8 cellular contexts compared by ENCODE assay signal in the genomic region with DNA sequence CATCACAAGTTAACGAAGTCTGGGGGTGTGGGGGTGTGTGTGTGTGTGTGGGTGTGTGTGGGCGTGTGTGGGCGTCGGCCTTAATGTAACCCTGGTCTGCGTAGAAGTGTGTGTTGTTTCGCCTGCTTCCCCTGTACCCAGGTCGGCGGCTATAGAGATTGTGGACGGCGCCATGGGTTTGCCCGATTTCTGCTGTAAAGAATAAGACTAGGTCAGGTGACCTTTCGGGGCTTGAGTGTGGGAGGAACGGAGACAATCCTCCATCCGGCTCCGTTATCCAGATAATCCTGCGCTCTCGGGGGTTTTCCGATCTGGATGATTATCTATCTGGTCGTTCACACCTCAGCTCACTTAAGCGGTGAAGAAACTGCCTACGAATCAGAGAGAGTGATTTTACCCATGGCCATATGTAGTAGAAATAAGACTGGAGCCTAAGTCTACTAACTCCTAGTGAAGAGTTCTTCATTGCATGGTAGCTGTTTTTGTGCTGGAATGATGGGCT. TPM values are rescaled to one million over a fixed set of nuclear protein-coding genes. Genes with fewer than 3 reads are reported as not detected.
A peak's percentile ranks its signal among the peaks of the same experiment; 100 is the strongest.
DNase-seq lines count a peak whose midpoint lies in the region; ATAC-seq and TF ChIP-seq lines count a peak whose summit lies in the region.

No MANE protein-coding gene starts in this region.

- no peaks in the 10 kb centered on the region for H3K9me3 Mint-ChIP-seq in Calu3 (ENCODE audit: low read depth, unreplicated experiment)
- no peaks in the 10 kb centered on the region for H3K9me3 Mint-ChIP-seq in WTC11
- H3K9me3 Mint-ChIP-seq in dendritic cell treated with granulocyte-macrophage colony-stimulating factor and Interleukin-4, amounts not matched to agents 40 ng/mL and 50 ng/mL, for 4 days, result no peaks in the 10 kb centered on the region
- no peaks in the 10 kb centered on the region for H3K9me3 Mint-ChIP-seq in memory B cell

- intact Hi-C loops in Calu3 (cut with micrococcal nuclease; ENCODE audit: unreplicated experiment), result no loop called here
- intact Hi-C loops in dendritic cell treated with granulocyte-macrophage colony-stimulating factor and Interleukin-4, amounts not matched to agents 40 ng/mL and 50 ng/mL, for 4 days (cut with micrococcal nuclease), result loop anchor here (2.0 kb wide), 1 partner anchor 60 kb away; no protein-coding TSS in a partner anchor

- TF ChIP-seq CTCF in Calu3 (IDR thresholded peaks at IDR 0.05; ENCODE audit: unreplicated experiment) (no peak), WTC11 (IDR thresholded peaks at IDR 0.05) (no peak)

- H3K36me3 Mint-ChIP-seq in Calu3 (ENCODE audit: insufficient read depth, unreplicated experiment) (peaks cover 41% of the 10 kb centered on the region), WTC11 (no peaks in the 10 kb centered on the region), memory B cell (no peaks in the 10 kb centered on the region)
- peaks cover 24% of the 10 kb centered on the region for H3K36me3 Mint-ChIP-seq in dendritic cell treated with granulocyte-macrophage colony-stimulating factor and Interleukin-4, amounts not matched to agents 40 ng/mL and 50 ng/mL, for 4 days (ENCODE audit: low read depth)

- H3K4me3 Mint-ChIP-seq in Calu3 (ENCODE audit: low read depth, unreplicated experiment) (peak overlapping the region; percentile 98), WTC11 (peak overlapping the region; percentile 100), memory B cell (peak overlapping the region; percentile 98)
- H3K4me3 Mint-ChIP-seq in dendritic cell treated with granulocyte-macrophage colony-stimulating factor and Interleukin-4, amounts not matched to agents 40 ng/mL and 50 ng/mL, for 4 days, result peak overlapping the region; percentile 99

- no peak for TF ChIP-seq RAD21 in Ishikawa (IDR thresholded peaks at IDR 0.05; ENCODE audit: low read depth)

- CTCF ChIA-PET in Calu3 (lab: Charles Lee), result interaction anchor here (1.2 kb wide), 1 partner anchor 100 kb away, joined by 3 read pairs; no protein-coding TSS in a partner anchor
- CTCF ChIA-PET in WTC11 (lab: Charles Lee), result interaction anchor here (1.5 to 4.3 kb wide), 4 partner anchors 55 to 263 kb away, joined by 3 to 33 read pairs (median 6); a partner anchor contains a TSS

- TSS peak; percentile 50 for BruUV-seq in Calu3 (replicated peaks; lab: Mats Ljungman, UMichigan)

- POLR2A ChIA-PET in WTC11 (lab: Charles Lee), result interaction anchor here (0.8 to 3.1 kb wide), 3 partner anchors 54 to 212 kb away, joined by 3 to 27 read pairs (median 3); a partner anchor contains a TSS

- peak; percentile 11 for ATAC-seq in GM21367 (IDR thresholded peaks at IDR 0.05; ENCODE audit: unreplicated experiment)
- peak; percentile 12 for ATAC-seq in WTC11
- peak; percentile 69 for ATAC-seq in memory B cell (ENCODE audit: low read depth)

- DNase-seq in Calu3 (no peak), WTC11 (ENCODE audit: low spot score) (peak; percentile 18), memory B cell (ENCODE audit: low spot score in 2 of 2) (peak; percentile 45 to 54), NCI-H2029 (lab: John Stamatoyannopoulos, UW) (no peak)
- peak; percentile 20 for DNase-seq in stimulated activated CD8-positive, alpha-beta memory T cell treated with anti-CD3 and anti-CD28 coated beads, Interleukin-15, amount 100 ng/mL, for 1 hour (ENCODE audit: low read depth)

- TF ChIP-seq EP300 in Ishikawa (IDR thresholded peaks at IDR 0.05; ENCODE audit: borderline replicate concordance), result no peak

- H3K27me3 Mint-ChIP-seq in Calu3 (ENCODE audit: unreplicated experiment), result no peaks in the 10 kb centered on the region
- H3K27me3 Mint-ChIP-seq in WTC11 (ENCODE audit: low read depth), result no peaks in the 10 kb centered on the region
- H3K27me3 Mint-ChIP-seq in dendritic cell treated with granulocyte-macrophage colony-stimulating factor and Interleukin-4, amounts not matched to agents 40 ng/mL and 50 ng/mL, for 4 days, result no peaks in the 10 kb centered on the region
- no peaks in the 10 kb centered on the region for H3K27me3 Mint-ChIP-seq in memory B cell

- H3K27ac Mint-ChIP-seq in Calu3 (ENCODE audit: unreplicated experiment) (peak overlapping the region; percentile 95), WTC11 (peak overlapping the region; percentile 84), memory B cell (peak overlapping the region; percentile 98)
- peak overlapping the region; percentile 99 for H3K27ac Mint-ChIP-seq in dendritic cell treated with granulocyte-macrophage colony-stimulating factor and Interleukin-4, amounts not matched to agents 40 ng/mL and 50 ng/mL, for 4 days

- H3K4me1 Mint-ChIP-seq in Calu3 (ENCODE audit: low read depth, unreplicated experiment) (peaks cover 22% of the 10 kb centered on the region), WTC11 (peaks cover 35% of the 10 kb centered on the region), memory B cell (peaks cover 40% of the 10 kb centered on the region)
- H3K4me1 Mint-ChIP-seq in dendritic cell treated with granulocyte-macrophage colony-stimulating factor and Interleukin-4, amounts not matched to agents 40 ng/mL and 50 ng/mL, for 4 days (ENCODE audit: low read depth), result peaks cover 33% of the 10 kb centered on the region

TF ChIP-seq in Ishikawa, 13 proteins besides CTCF, POLR2A, EP300 and RAD21:
- TF ChIP-seq FOXM1 (IDR thresholded peaks at IDR 0.05; ENCODE audit: borderline replicate concordance, low read depth), result no peak
- no peak for TF ChIP-seq YY1 (IDR thresholded peaks at IDR 0.05; ENCODE audit: low read depth)
- TF ChIP-seq, protein P1, sequence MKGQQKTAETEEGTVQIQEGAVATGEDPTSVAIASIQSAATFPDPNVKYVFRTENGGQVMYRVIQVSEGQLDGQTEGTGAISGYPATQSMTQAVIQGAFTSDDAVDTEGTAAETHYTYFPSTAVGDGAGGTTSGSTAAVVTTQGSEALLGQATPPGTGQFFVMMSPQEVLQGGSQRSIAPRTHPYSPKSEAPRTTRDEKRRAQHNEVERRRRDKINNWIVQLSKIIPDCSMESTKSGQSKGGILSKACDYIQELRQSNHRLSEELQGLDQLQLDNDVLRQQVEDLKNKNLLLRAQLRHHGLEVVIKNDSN (IDR thresholded peaks at IDR 0.05), result peak; percentile 80
- peak; percentile 89 for TF ChIP-seq EGR1 (IDR thresholded peaks at IDR 0.05)
TF ChIP-seq in Ishikawa: peak in this region for 2.

TF ChIP-seq in WTC11, 78 proteins besides CTCF, POLR2A, EP300 and RAD21:
- TF ChIP-seq, protein P2, sequence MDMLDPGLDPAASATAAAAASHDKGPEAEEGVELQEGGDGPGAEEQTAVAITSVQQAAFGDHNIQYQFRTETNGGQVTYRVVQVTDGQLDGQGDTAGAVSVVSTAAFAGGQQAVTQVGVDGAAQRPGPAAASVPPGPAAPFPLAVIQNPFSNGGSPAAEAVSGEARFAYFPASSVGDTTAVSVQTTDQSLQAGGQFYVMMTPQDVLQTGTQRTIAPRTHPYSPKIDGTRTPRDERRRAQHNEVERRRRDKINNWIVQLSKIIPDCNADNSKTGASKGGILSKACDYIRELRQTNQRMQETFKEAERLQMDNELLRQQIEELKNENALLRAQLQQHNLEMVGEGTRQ (CRISPR knock-in tag; IDR thresholded peaks at IDR 0.05), result peak; percentile 76
- TF ChIP-seq, protein P1 (CRISPR knock-in tag; IDR thresholded peaks at IDR 0.05), result peak; percentile 67; the same call in 1 of the 2 replicates
- no peak for TF ChIP-seq NR1H2 (CRISPR knock-in tag; IDR thresholded peaks at IDR 0.05)
- TF ChIP-seq, protein P3, sequence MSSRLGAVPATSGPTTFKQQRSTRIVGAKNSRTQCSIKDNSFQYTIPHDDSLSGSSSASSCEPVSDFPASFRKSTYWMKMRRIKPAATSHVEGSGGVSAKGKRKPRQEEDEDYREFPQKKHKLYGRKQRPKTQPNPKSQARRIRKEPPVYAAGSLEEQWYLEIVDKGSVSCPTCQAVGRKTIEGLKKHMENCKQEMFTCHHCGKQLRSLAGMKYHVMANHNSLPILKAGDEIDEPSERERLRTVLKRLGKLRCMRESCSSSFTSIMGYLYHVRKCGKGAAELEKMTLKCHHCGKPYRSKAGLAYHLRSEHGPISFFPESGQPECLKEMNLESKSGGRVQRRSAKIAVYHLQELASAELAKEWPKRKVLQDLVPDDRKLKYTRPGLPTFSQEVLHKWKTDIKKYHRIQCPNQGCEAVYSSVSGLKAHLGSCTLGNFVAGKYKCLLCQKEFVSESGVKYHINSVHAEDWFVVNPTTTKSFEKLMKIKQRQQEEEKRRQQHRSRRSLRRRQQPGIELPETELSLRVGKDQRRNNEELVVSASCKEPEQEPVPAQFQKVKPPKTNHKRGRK (CRISPR knock-in tag; IDR thresholded peaks at IDR 0.05; ENCODE audit: borderline replicate concordance), result no peak

RNA-seq across cellular contexts. Expression of a gene that starts 0.5 kb away (rescaled TPM):
- total RNA-seq in Calu3 (2022) (78.3 and 84.4 TPM in 2 replicates), WTC11 (2021) (59.8 to 64.5 TPM (median 60.7 TPM) in 3 replicates)

RNA-seq across cellular contexts. Expression of a gene that starts 0.8 kb away (rescaled TPM):
- 127 TPM in 2 replicates for total RNA-seq in Calu3 (2022)
- total RNA-seq in WTC11 (2021), result 118 to 123 TPM (median 121 TPM) in 3 replicates

Comparison
In these comparisons a context has a peak if more than half of its experiments do, and no peak if none do; other contexts are left out.
1. DNase-seq: peak in WTC11 (single experiment), memory B cell (2 of 2) and stimulated activated CD8-positive, alpha-beta memory T cell treated with anti-CD3 and anti-CD28 coated beads, Interleukin-15, amount 100 ng/mL, for 1 hour (single experiment); none in Calu3 (single experiment) and NCI-H2029 (single experiment).
2. ATAC-seq: peak in every context shown above with its lines; median percentile 69 in memory B cell; 12 in WTC11; 11 in GM21367.
3. Peak in every context shown above with its lines, with median percentiles within 50 percentile points of each other: H3K27ac Mint-ChIP-seq and H3K4me3 Mint-ChIP-seq.